In genomic region chr16:27993587-27993986, GRCh38 we compare ENCODE assay signal across 18 cellular contexts.
DNase-seq lines count a peak whose midpoint lies in the region; ATAC-seq, FAIRE-seq and TF ChIP-seq lines count a peak whose summit lies in the region.
"Had no signal": no experiment of that assay in that cellular context is flagged by ENCODE, and none has a peak within 500 bp of the region (broad histone marks: within the 10 kb centered on the region; RNA-seq: fewer than 3 reads in every experiment).

No MANE protein-coding gene starts in this region.

- WGBS in HepG2 (ENCODE audit: low lambda C conversion rate): 60% methylated on average over 3 of the region's 3 CpGs
- WGBS in right lobe of liver (ENCODE audit: insufficient coverage, low coverage, low lambda C conversion rate, missing lambda C conversion rate): 50% methylated on average over 1 of the region's 3 CpGs

- H3K36me3 ChIP-seq in HepG2 (replicated peaks in 1 of 2; ENCODE audit: control insufficient read depth in 1 of 2, insufficient read depth in 2 of 2, low read length in 2 of 2) (no peaks in the 10 kb centered on the region), right lobe of liver (no peaks in the 10 kb centered on the region)

- FAIRE-seq in HepG2 (lab: Jason Lieb, UNC): no peak
- FAIRE-seq: GM12891, GM19239 had no signal

- no peak overlapping the region for H3K4me3 ChIP-seq in HepG2 (replicated peaks in 1 of 3; ENCODE audit: insufficient read depth in 1 of 3, low read depth in 2 of 3, low read length in 3 of 3)
- no peak overlapping the region for H3K4me3 ChIP-seq in right lobe of liver
- H3K4me3 ChIP-seq: GM23248, SK-N-MC had no signal

- no peaks in the 10 kb centered on the region for H3K4me1 ChIP-seq in HepG2 (ENCODE audit: insufficient read depth, low read length)
- no peaks in the 10 kb centered on the region for H3K4me1 ChIP-seq in right lobe of liver
- H3K4me1 ChIP-seq: Caco-2 had no signal

- H4K20me1 ChIP-seq in HepG2 (ENCODE audit: insufficient read depth, low read length): no peaks in the 10 kb centered on the region

- H3K79me2 ChIP-seq in HepG2 (ENCODE audit: insufficient read depth, low read length): no peaks in the 10 kb centered on the region

- H3K9ac ChIP-seq in HepG2 (ENCODE audit: insufficient read depth, low read depth, low read length): no peak overlapping the region
- H3K9ac ChIP-seq: GM23248 had no signal

- POLR2A ChIA-PET in HepG2 (lab: Yijun Ruan, JAX): no interaction called here

- BruUV-seq in HepG2 (replicated peaks; lab: Mats Ljungman, UMichigan): no TSS peak

- no peak overlapping the region for H3K27ac ChIP-seq in HepG2 (ENCODE audit: extremely low read length, insufficient read depth, low read length)
- H3K27ac ChIP-seq in right lobe of liver: no peak overlapping the region
- H3K27ac ChIP-seq: GM23248, SK-N-MC had no signal

- in situ Hi-C loops in HepG2 (cut with HindIII; ENCODE audit: extremely low pct_ligation_motif_present, low pct_unique_long_range_greater_than_20kb): no loop called here

- TF ChIP-seq EP300 in HepG2 (IDR thresholded peaks at IDR 0.05; ENCODE audit: low read depth in 2 of 2, low read length in 2 of 2) (no peak), HepG2 (CRISPR knock-in tag; IDR thresholded peaks at IDR 0.05; ENCODE audit: borderline replicate concordance) (no peak)

- H3K27me3 ChIP-seq in HepG2 (ENCODE audit: control insufficient read depth in 1 of 2, insufficient read depth in 2 of 2, low read length in 2 of 2) (no peaks in the 10 kb centered on the region), right lobe of liver (no peaks in the 10 kb centered on the region)

- CTCF ChIA-PET in HepG2 (lab: Yijun Ruan, JAX; ENCODE audit: low intra/inter-chr PET ratio, low total read pairs): no interaction called here

- H3K9me3 ChIP-seq in HepG2 (ENCODE audit: low read length): peaks cover 11% of the 10 kb centered on the region; the same call in 1 of the 2 replicates
- H3K9me3 ChIP-seq in right lobe of liver: no peaks in the 10 kb centered on the region
- H3K9me3 ChIP-seq: Caco-2 had no signal

- no peak for TF ChIP-seq POLR2A in HepG2 (IDR thresholded peaks at IDR 0.05; ENCODE audit: insufficient read depth in 1 of 2, low read depth in 2 of 2, low read length in 2 of 2)
- no peak for TF ChIP-seq POLR2A in right lobe of liver (IDR thresholded peaks at IDR 0.05)
- no peak for TF ChIP-seq POLR2A in erythroblast (IDR thresholded peaks at IDR 0.05; ENCODE audit: low read length)

- no peak overlapping the region for H2AFZ ChIP-seq in HepG2 (ENCODE audit: low read length)
- H2AFZ ChIP-seq: GM23248 had no signal

- H3K4me2 ChIP-seq in HepG2 (ENCODE audit: low read depth, low read length): no peak overlapping the region

- intact Hi-C loops in HepG2 (cut with micrococcal nuclease; ENCODE audit: unreplicated experiment) (no loop called here), right lobe of liver (cut with DNase I) (no loop called here)

- no peak for TF ChIP-seq CTCF in HepG2 (CRISPR knock-in tag; IDR thresholded peaks at IDR 0.05)
- no peak for TF ChIP-seq CTCF in right lobe of liver (IDR thresholded peaks at IDR 0.05)

- TF ChIP-seq RAD21 in HepG2 (CRISPR knock-in tag; IDR thresholded peaks at IDR 0.05): no peak

- DNase-seq in HepG2 (ENCODE audit: low spot score): no peak
- no peak for DNase-seq in right lobe of liver
- peak; percentile 89 for DNase-seq in OCI-M1 (lab: John Stamatoyannopoulos, UW)
- DNase-seq in erythroblast (lab: John Stamatoyannopoulos, UW): peak; percentile 15 to 39
- DNase-seq in retina: no peak
- DNase-seq: Caco-2; GM23248; NCI-H1092; NCI-H69; NK-92 treated with Interleukin-12 subunit alpha and Interleukin-12 subunit beta, amount 100 ng/mL, for 24 hours had no signal

- ATAC-seq in HepG2 (no peak), right lobe of liver (no peak), HG03460 (IDR thresholded peaks at IDR 0.05; ENCODE audit: unreplicated experiment) (no peak), GM21526 (IDR thresholded peaks at IDR 0.05; ENCODE audit: low FRiP score, unreplicated experiment) (no peak), GM18873 (IDR thresholded peaks at IDR 0.05; ENCODE audit: low FRiP score, unreplicated experiment) (no peak)
- ATAC-seq: Panc1, Right ventricle myocardium inferior had no signal

TF ChIP-seq in HepG2, 621 proteins besides CTCF, POLR2A, EP300 and RAD21:
- TF ChIP-seq, protein P1, sequence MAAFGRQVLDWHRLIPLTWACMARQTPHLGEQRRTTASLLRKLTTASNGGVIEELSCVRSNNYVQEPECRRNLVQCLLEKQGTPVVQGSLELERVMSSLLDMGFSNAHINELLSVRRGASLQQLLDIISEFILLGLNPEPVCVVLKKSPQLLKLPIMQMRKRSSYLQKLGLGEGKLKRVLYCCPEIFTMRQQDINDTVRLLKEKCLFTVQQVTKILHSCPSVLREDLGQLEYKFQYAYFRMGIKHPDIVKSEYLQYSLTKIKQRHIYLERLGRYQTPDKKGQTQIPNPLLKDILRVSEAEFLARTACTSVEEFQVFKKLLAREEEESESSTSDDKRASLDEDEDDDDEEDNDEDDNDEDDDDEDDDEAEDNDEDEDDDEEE (CRISPR knock-in tag; IDR thresholded peaks at IDR 0.05): no peak
- TF ChIP-seq NR2F6 (IDR thresholded peaks at IDR 0.05): no peak
- TF ChIP-seq NR2F6 (CRISPR knock-in tag; IDR thresholded peaks at IDR 0.05): no peak
- no peak for TF ChIP-seq HINFP (CRISPR knock-in tag; IDR thresholded peaks at IDR 0.05; ENCODE audit: low read depth)
- peak; percentile 52 for TF ChIP-seq ZFP36 (IDR thresholded peaks at IDR 0.05; ENCODE audit: borderline replicate concordance, low read depth, low read length, partially characterized antibody)

Comparison
In these comparisons a context has a peak if more than half of its experiments do, and no peak if none do; other contexts are left out.
1. DNase-seq: peak in OCI-M1 (single experiment) and erythroblast (2 of 2); none in HepG2 (single experiment), right lobe of liver (0 of 3) and retina (single experiment).